14 cellular contexts compared by ENCODE assay signal in the genomic region with DNA sequence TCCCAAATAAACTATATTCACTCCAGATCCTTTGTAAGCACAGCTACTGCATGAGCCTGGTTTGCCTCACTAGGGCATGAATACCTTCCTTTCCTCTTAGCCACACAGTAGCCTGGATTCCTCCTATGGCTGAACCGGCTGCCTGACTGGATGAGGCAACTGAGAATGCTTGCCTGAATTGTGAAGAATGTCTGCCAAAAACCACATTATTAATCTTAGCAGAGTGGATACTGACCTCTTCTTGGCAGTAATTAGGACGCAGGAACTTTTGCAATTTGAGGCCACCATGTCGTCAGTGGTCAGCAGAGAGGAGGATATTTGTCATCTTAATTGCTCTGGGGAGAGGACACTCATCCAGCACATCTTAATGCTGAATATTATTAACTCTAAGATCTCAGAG.
A peak's percentile ranks its signal among the peaks of the same experiment; 100 is the strongest.
DNase-seq lines count a peak whose midpoint lies in the region; ATAC-seq and TF ChIP-seq lines count a peak whose summit lies in the region.
"Had no signal": no experiment of that assay in that cellular context is flagged by ENCODE, and none has a peak within 500 bp of the region (broad histone marks: within the 10 kb centered on the region; RNA-seq: fewer than 3 reads in every experiment).

No MANE protein-coding gene starts in this region.

- H3K9me2 ChIP-seq in SK-N-SH = no peaks in the 10 kb centered on the region

- H4K20me1 ChIP-seq in SK-N-SH (ENCODE audit: insufficient read depth) = no peaks in the 10 kb centered on the region

- TF ChIP-seq EP300 in gastroesophageal sphincter (IDR thresholded peaks at IDR 0.05) (no peak), SK-N-SH (IDR thresholded peaks at IDR 0.05; ENCODE audit: borderline replicate concordance in 1 of 2, low read depth in 1 of 2, low read length in 1 of 2) (no peak)

- H3K27ac ChIP-seq in gastroesophageal sphincter (peak overlapping the region in 1 of 4 donors; percentile 37), SK-N-SH (ENCODE audit: low read depth in 2 of 2, low read length in 1 of 2) (no peak overlapping the region)
- H3K27ac ChIP-seq: cardiac muscle cell had no signal

- TF ChIP-seq RAD21 in SK-N-SH (IDR thresholded peaks at IDR 0.05; ENCODE audit: low read length) = no peak

- POLR2A ChIA-PET in SK-N-SH (lab: Yijun Ruan, JAX) = no interaction called here

- H3K9ac ChIP-seq in SK-N-SH = no peak overlapping the region

- H3K4me2 ChIP-seq in SK-N-SH = no peak overlapping the region

- 9 to 41% methylated on average over 2 to 3 of the region's 3 CpGs for WGBS in gastroesophageal sphincter (ENCODE audit: low coverage in 1 of 2), 2 donors
- WGBS in SK-N-SH (ENCODE audit: low lambda C conversion rate) = 17% methylated on average over 3 of the region's 3 CpGs

- peak; percentile 50 for ATAC-seq in gastroesophageal sphincter
- ATAC-seq: activated CD4-positive, alpha-beta T cell treated with anti-CD3 and anti-CD28 coated beads for 36 hours; natural killer cell treated with Interleukin-12 subunit alpha and Interleukin-12 subunit beta and Interleukin-15 and Interleukin-18, amount 100 ng/mL, for 72 hours had no signal

- CTCF ChIA-PET in SK-N-SH (lab: Yijun Ruan, JAX) = no interaction called here

- TF ChIP-seq POLR2A in gastroesophageal sphincter (IDR thresholded peaks at IDR 0.05) = no peak

- H3K9me3 ChIP-seq in gastroesophageal sphincter (no peaks in the 10 kb centered on the region), SK-N-SH (no peaks in the 10 kb centered on the region)

- TF ChIP-seq CTCF in gastroesophageal sphincter (IDR thresholded peaks at IDR 0.05) (no peak), SK-N-SH (IDR thresholded peaks at IDR 0.05) (no peak)

- H3K4me3 ChIP-seq in gastroesophageal sphincter = no peak overlapping the region
- no peak overlapping the region for H3K4me3 ChIP-seq in skeletal muscle cell (ENCODE audit: low read depth, low read length)
- H3K4me3 ChIP-seq in SK-N-SH (ENCODE audit: low read depth in 2 of 2, low read length in 1 of 2) = no peak overlapping the region
- H3K4me3 ChIP-seq: cardiac muscle cell had no signal

- no peaks in the 10 kb centered on the region for H3F3A ChIP-seq in SK-N-SH (replicated peaks; ENCODE audit: insufficient read depth)

- no peaks in the 10 kb centered on the region for H3K27me3 ChIP-seq in gastroesophageal sphincter
- H3K27me3 ChIP-seq in SK-N-SH (ENCODE audit: insufficient read depth) = no peaks in the 10 kb centered on the region
- H3K27me3 ChIP-seq: cardiac muscle cell had no signal

- no peaks in the 10 kb centered on the region for H3K79me2 ChIP-seq in SK-N-SH (ENCODE audit: insufficient read depth)

- H3K4me1 ChIP-seq in gastroesophageal sphincter (peaks cover 0 to 14% (median 0%) of the 10 kb centered on the region in 3 donors), SK-N-SH (ENCODE audit: control insufficient read depth in 1 of 2, insufficient read depth in 2 of 2, low read depth in 1 of 2, low read length in 1 of 2) (no peaks in the 10 kb centered on the region)

- DNase-seq in H4 (ENCODE audit: low spot score) (peak; percentile 58), amniotic epithelial cell (ENCODE audit: low read depth) (peak; percentile 62), skeletal muscle cell (ENCODE audit: low read depth) (peak; percentile 85), NCI-H2171 treated with DMSO at 0.1 percent for 48 hours (lab: John Stamatoyannopoulos, UW) (no peak), CD1c-positive myeloid dendritic cell (ENCODE audit: extremely low spot score) (no peak), SK-N-SH (no peak), Kasumi-1 (lab: John Stamatoyannopoulos, UW) (no peak)
- DNase-seq: activated CD4-positive, alpha-beta T cell treated with anti-CD3 and anti-CD28 coated beads for 36 hours; MV-4-11; OCI-M1; stimulated activated CD4-positive, alpha-beta T cell treated with anti-CD3 and anti-CD28 coated beads, Interleukin-12 subunit alpha, Interleukin-12 subunit beta, amount 100 ng/mL, for 4 hours had no signal

- H3K36me3 ChIP-seq in gastroesophageal sphincter (no peaks in the 10 kb centered on the region), SK-N-SH (replicated peaks in 1 of 2; ENCODE audit: control insufficient read depth in 1 of 2, insufficient read depth in 2 of 2, low read length in 1 of 2) (no peaks in the 10 kb centered on the region)
- H3K36me3 ChIP-seq: cardiac muscle cell had no signal

- H2AFZ ChIP-seq in SK-N-SH (ENCODE audit: low read depth) = no peak overlapping the region

TF ChIP-seq in SK-N-SH, 30 proteins besides CTCF, POLR2A, EP300 and RAD21 (continues in another document):
- TF ChIP-seq, protein P1, sequence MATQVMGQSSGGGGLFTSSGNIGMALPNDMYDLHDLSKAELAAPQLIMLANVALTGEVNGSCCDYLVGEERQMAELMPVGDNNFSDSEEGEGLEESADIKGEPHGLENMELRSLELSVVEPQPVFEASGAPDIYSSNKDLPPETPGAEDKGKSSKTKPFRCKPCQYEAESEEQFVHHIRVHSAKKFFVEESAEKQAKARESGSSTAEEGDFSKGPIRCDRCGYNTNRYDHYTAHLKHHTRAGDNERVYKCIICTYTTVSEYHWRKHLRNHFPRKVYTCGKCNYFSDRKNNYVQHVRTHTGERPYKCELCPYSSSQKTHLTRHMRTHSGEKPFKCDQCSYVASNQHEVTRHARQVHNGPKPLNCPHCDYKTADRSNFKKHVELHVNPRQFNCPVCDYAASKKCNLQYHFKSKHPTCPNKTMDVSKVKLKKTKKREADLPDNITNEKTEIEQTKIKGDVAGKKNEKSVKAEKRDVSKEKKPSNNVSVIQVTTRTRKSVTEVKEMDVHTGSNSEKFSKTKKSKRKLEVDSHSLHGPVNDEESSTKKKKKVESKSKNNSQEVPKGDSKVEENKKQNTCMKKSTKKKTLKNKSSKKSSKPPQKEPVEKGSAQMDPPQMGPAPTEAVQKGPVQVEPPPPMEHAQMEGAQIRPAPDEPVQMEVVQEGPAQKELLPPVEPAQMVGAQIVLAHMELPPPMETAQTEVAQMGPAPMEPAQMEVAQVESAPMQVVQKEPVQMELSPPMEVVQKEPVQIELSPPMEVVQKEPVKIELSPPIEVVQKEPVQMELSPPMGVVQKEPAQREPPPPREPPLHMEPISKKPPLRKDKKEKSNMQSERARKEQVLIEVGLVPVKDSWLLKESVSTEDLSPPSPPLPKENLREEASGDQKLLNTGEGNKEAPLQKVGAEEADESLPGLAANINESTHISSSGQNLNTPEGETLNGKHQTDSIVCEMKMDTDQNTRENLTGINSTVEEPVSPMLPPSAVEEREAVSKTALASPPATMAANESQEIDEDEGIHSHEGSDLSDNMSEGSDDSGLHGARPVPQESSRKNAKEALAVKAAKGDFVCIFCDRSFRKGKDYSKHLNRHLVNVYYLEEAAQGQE (IDR thresholded peaks at IDR 0.05; ENCODE audit: low read depth, low read length) = no peak
- no peak for TF ChIP-seq JUND (IDR thresholded peaks at IDR 0.05)
- no peak for TF ChIP-seq RXRA (IDR thresholded peaks at IDR 0.05; ENCODE audit: borderline replicate concordance, low read depth)
- no peak for TF ChIP-seq MEF2A (IDR thresholded peaks at IDR 0.05; ENCODE audit: borderline replicate concordance, low read depth)
- TF ChIP-seq CHD2 (IDR thresholded peaks at IDR 0.05; ENCODE audit: low read length, partially characterized antibody) = no peak
- no peak for TF ChIP-seq YY1 (IDR thresholded peaks at IDR 0.05; ENCODE audit: low read depth)
- TF ChIP-seq RCOR1 (IDR thresholded peaks at IDR 0.05; ENCODE audit: low read length) = no peak
- no peak for TF ChIP-seq FOXM1 (IDR thresholded peaks at IDR 0.05; ENCODE audit: low read depth)
- TF ChIP-seq GABPA (IDR thresholded peaks at IDR 0.05; ENCODE audit: low read depth) = no peak
- no peak for TF ChIP-seq MXI1 (IDR thresholded peaks at IDR 0.05; ENCODE audit: low read depth, low read length)
- no peak for TF ChIP-seq SIN3A (IDR thresholded peaks at IDR 0.05; ENCODE audit: borderline replicate concordance, low read depth, low read length)
- TF ChIP-seq TAF1 (IDR thresholded peaks at IDR 0.05; ENCODE audit: borderline replicate concordance, low read depth, low read length) = no peak
- no peak for TF ChIP-seq ELF1 (IDR thresholded peaks at IDR 0.05)
- TF ChIP-seq, protein P2, sequence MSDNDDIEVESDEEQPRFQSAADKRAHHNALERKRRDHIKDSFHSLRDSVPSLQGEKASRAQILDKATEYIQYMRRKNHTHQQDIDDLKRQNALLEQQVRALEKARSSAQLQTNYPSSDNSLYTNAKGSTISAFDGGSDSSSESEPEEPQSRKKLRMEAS (IDR thresholded peaks at IDR 0.05; ENCODE audit: low read depth) = no peak
- TF ChIP-seq IRF3 (IDR thresholded peaks at IDR 0.05; ENCODE audit: low read depth, low read length) = no peak
- no peak for TF ChIP-seq FOXJ3 (CRISPR knock-in tag; IDR thresholded peaks at IDR 0.05)
- TF ChIP-seq ZBTB33 (IDR thresholded peaks at IDR 0.05; ENCODE audit: borderline replicate concordance, low read depth) = no peak

Comparison
In these comparisons a context has a peak if more than half of its experiments do, and no peak if none do; other contexts are left out.
1. DNase-seq: peak in H4 (single experiment), amniotic epithelial cell (single experiment) and skeletal muscle cell (single experiment); none in NCI-H2171 treated with DMSO at 0.1 percent for 48 hours (single experiment), CD1c-positive myeloid dendritic cell (single experiment), SK-N-SH (single experiment) and Kasumi-1 (0 of 2).